8 cellular contexts compared by ENCODE assay signal in genomic region chr14:49999826-50000214, GRCh38.
A peak's percentile ranks its signal among the peaks of the same experiment; 100 is the strongest.
DNase-seq lines count a peak whose midpoint lies in the region; ATAC-seq and TF ChIP-seq lines count a peak whose summit lies in the region.

No MANE protein-coding gene starts in this region.

- peaks cover 6% of the 10 kb centered on the region for H3K27me3 Mint-ChIP-seq in endothelial cell (ENCODE audit: unreplicated experiment)
- H3K27me3 Mint-ChIP-seq in glutamatergic neuron (ENCODE audit: unreplicated experiment): peaks cover 1% of the 10 kb centered on the region

- H3K36me3 Mint-ChIP-seq in endothelial cell (ENCODE audit: low read depth, unreplicated experiment): no peaks in the 10 kb centered on the region
- no peaks in the 10 kb centered on the region for H3K36me3 Mint-ChIP-seq in glutamatergic neuron (ENCODE audit: unreplicated experiment)

- no peak for ATAC-seq in HG02798 (IDR thresholded peaks at IDR 0.05; ENCODE audit: poor library complexity, unreplicated experiment)

- peak overlapping the region; percentile 96 for H3K4me2 ChIP-seq in SU-DHL-6 (ENCODE audit: low read depth, low read length, poor library complexity, severe bottlenecking)

- H4K20me1 ChIP-seq in SU-DHL-6 (ENCODE audit: low read depth, low read length): no peaks in the 10 kb centered on the region

- H3F3A ChIP-seq in SU-DHL-6 (ENCODE audit: insufficient read depth): peaks cover 42% of the 10 kb centered on the region

- no peaks in the 10 kb centered on the region for H3K36me3 ChIP-seq in SU-DHL-6 (ENCODE audit: low read length)

- no peaks in the 10 kb centered on the region for H3K9me3 ChIP-seq in SU-DHL-6 (ENCODE audit: insufficient read depth, low read length)

- H3K9me2 ChIP-seq in SU-DHL-6 (replicated peaks; ENCODE audit: insufficient read depth, low read length): no peaks in the 10 kb centered on the region

- H3K4me1 Mint-ChIP-seq in endothelial cell (ENCODE audit: unreplicated experiment) (peaks cover 32% of the 10 kb centered on the region), glutamatergic neuron (ENCODE audit: low read depth, unreplicated experiment) (peaks cover 15% of the 10 kb centered on the region)

- peak overlapping the region; percentile 83 for H3K9ac ChIP-seq in SU-DHL-6 (ENCODE audit: low read length)

- CTCF ChIA-PET in HEK293T (lab: Yijun Ruan, JAX): no interaction called here

- TF ChIP-seq CTCF in GM12865 (IDR thresholded peaks at IDR 0.05; ENCODE audit: insufficient read depth, low read depth, low read length, missing control alignments) (no peak), SU-DHL-6 (IDR thresholded peaks at IDR 0.05; ENCODE audit: insufficient read depth, low read length, poor library complexity, severe bottlenecking) (no peak), fibroblast of the aortic adventitia (IDR thresholded peaks at IDR 0.05; ENCODE audit: insufficient read depth, low read length) (no peak), endothelial cell (IDR thresholded peaks at IDR 0.05; ENCODE audit: unreplicated experiment) (no peak), glutamatergic neuron (IDR thresholded peaks at IDR 0.05; ENCODE audit: partially characterized antibody, unreplicated experiment) (no peak)

- H3K4me3 Mint-ChIP-seq in endothelial cell (ENCODE audit: unreplicated experiment): no peak overlapping the region
- no peak overlapping the region for H3K4me3 Mint-ChIP-seq in glutamatergic neuron (ENCODE audit: unreplicated experiment)

- H3K27me3 ChIP-seq in SU-DHL-6 (ENCODE audit: low read length): no peaks in the 10 kb centered on the region

- POLR2A ChIA-PET in HEK293T (lab: Yijun Ruan, JAX): interaction anchor here (1.0 to 2.2 kb wide), 7 partner anchors 8 to 137 kb away, joined by 3 to 6 read pairs (median 4); no protein-coding TSS in a partner anchor

- no peaks in the 10 kb centered on the region for H3K79me2 ChIP-seq in SU-DHL-6 (ENCODE audit: insufficient read depth, low read length)

- H3K4me3 ChIP-seq in GM12865 (ENCODE audit: low read depth, low read length) (peak overlapping the region; percentile 80), SU-DHL-6 (ENCODE audit: insufficient read depth, low read length, poor library complexity, severe bottlenecking) (peak overlapping the region; percentile 58), fibroblast of the aortic adventitia (ENCODE audit: low read depth, low read length) (peak overlapping the region; percentile 35), skin epidermis (peak overlapping the region in 1 of 7 experiments; percentile 1)

- peak overlapping the region; percentile 95 for H3K27ac ChIP-seq in SU-DHL-6 (ENCODE audit: low read depth, low read length)
- peak overlapping the region; percentile 60 to 99 (median 94) for H3K27ac ChIP-seq in skin epidermis

- H3K27ac Mint-ChIP-seq in endothelial cell (ENCODE audit: unreplicated experiment) (no peak overlapping the region), glutamatergic neuron (ENCODE audit: unreplicated experiment) (no peak overlapping the region)

- DNase-seq in GM12865 (ENCODE audit: low read depth) (no peak), fibroblast of the aortic adventitia (ENCODE audit: low read depth) (no peak), endothelial cell (ENCODE audit: low spot score) (no peak), glutamatergic neuron (no peak), HEK293T (ENCODE audit: extremely low spot score) (no peak)

- H3K9me3 Mint-ChIP-seq in endothelial cell (ENCODE audit: unreplicated experiment) (no peaks in the 10 kb centered on the region), glutamatergic neuron (ENCODE audit: unreplicated experiment) (peaks cover 2% of the 10 kb centered on the region)

- peak overlapping the region; percentile 61 for H2AFZ ChIP-seq in SU-DHL-6 (ENCODE audit: low read depth, low read length, severe bottlenecking)

TF ChIP-seq in HEK293T, 16 proteins besides CTCF, POLR2A, EP300 and RAD21:
- no peak for TF ChIP-seq ARNT (IDR thresholded peaks at IDR 0.05)
- TF ChIP-seq FOXA1 (IDR thresholded peaks at IDR 0.05): no peak
- no peak for TF ChIP-seq SUZ12 (IDR thresholded peaks at IDR 0.05)
- no peak for TF ChIP-seq FOXM1 (IDR thresholded peaks at IDR 0.05; ENCODE audit: borderline replicate concordance)
- TF ChIP-seq, protein P1, sequence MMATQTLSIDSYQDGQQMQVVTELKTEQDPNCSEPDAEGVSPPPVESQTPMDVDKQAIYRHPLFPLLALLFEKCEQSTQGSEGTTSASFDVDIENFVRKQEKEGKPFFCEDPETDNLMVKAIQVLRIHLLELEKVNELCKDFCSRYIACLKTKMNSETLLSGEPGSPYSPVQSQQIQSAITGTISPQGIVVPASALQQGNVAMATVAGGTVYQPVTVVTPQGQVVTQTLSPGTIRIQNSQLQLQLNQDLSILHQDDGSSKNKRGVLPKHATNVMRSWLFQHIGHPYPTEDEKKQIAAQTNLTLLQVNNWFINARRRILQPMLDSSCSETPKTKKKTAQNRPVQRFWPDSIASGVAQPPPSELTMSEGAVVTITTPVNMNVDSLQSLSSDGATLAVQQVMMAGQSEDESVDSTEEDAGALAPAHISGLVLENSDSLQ (IDR thresholded peaks at IDR 0.05): no peak
- TF ChIP-seq ZNF384 (IDR thresholded peaks at IDR 0.05): no peak
- no peak for TF ChIP-seq HDGF (IDR thresholded peaks at IDR 0.05; ENCODE audit: borderline replicate concordance)
- no peak for TF ChIP-seq TARDBP (IDR thresholded peaks at IDR 0.05)
- TF ChIP-seq L3MBTL2 (conservative IDR thresholded peaks at IDR 0.05): no peak
